In the genomic region with DNA sequence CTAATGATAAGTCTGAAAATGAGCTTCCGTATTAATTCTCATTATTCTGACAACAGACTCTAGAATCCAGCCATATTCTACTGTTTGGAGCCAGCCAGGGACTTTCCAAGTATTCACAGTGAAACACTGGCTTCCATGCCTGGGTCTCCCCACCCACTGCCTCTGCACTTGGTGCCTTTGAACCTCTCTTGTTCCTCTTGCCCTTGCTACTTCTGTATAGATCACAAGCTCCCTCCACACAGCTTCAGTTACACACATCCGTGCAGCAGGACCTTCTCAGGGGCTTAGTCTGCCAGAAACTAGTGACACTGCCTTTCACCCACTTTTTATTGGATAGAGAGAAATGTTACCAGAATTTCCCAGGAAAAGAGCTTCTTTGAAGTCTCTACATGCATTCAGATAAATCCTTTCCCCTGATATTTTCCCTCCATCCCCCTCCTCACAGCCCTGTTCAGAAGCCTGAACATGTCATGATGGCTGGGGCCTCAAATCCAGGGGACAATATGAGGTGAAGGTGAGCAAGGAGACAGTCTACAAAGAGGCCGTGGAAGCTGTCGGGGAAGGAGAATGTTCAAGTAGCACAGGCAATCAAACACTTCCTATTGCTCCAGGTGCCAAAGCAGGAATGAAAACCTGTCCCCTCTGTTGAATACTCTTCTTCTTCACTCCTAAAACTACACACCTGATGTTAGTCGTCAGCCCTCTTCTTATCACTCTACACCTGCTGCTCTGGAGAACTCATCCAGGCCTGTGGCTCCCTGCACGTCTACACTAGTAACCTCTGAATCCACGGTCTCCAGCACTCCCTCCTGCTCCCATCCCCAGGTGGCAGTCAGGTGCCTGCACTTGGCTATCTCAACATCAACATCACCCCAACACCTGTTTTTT, we compare ENCODE assay signal across 9 cellular contexts. TPM values are rescaled to one million over a fixed set of nuclear protein-coding genes. Genes with fewer than 3 reads are reported as not detected.
DNase-seq lines count a peak whose midpoint lies in the region; ATAC-seq, FAIRE-seq and TF ChIP-seq lines count a peak whose summit lies in the region.
"Had no signal": no experiment of that assay in that cellular context is flagged by ENCODE, and none has a peak within 500 bp of the region (broad histone marks: within the 10 kb centered on the region; RNA-seq: fewer than 3 reads in every experiment).

No MANE protein-coding gene starts in this region.

- peak overlapping the region; percentile 53 for H3K27ac Mint-ChIP-seq in activated T-helper 2 cell treated with anti-CD3 and anti-CD28 coated beads, Interferon-gamma antibody, Interleukin-2, Interleukin-4, amounts not matched to agents 10 μg/mL and 5 μg/mL and 100 μg/mL, durations not matched to agents 14 hours and 24 hours and 36 hours
- H3K27ac Mint-ChIP-seq in osteocyte (ENCODE audit: unreplicated experiment) = no peak overlapping the region

- no peaks in the 10 kb centered on the region for H4K20me1 ChIP-seq in MM.1S (ENCODE audit: insufficient read depth, low read length)

- POLR2A ChIA-PET in A549 (lab: Yijun Ruan, JAX) = no interaction called here

- H3K4me1 ChIP-seq in A549 (no peaks in the 10 kb centered on the region), lower lobe of right lung (peaks cover 19% of the 10 kb centered on the region), MM.1S (ENCODE audit: low read length) (peaks cover 21% of the 10 kb centered on the region)

- no peak overlapping the region for H3K4me2 ChIP-seq in A549
- H3K4me2 ChIP-seq in MM.1S (ENCODE audit: low read depth, low read length) = no peak overlapping the region

- H3K36me3 ChIP-seq in lower lobe of right lung (no peaks in the 10 kb centered on the region), MM.1S (replicated peaks; ENCODE audit: insufficient read depth, low read length) (no peaks in the 10 kb centered on the region)

- no peaks in the 10 kb centered on the region for H3K9me2 ChIP-seq in MM.1S (replicated peaks; ENCODE audit: insufficient read depth, low read length)

- H3F3A ChIP-seq in MM.1S (ENCODE audit: insufficient read depth, low read length) = peaks cover 12% of the 10 kb centered on the region

- H3K4me3 ChIP-seq in A549 (no peak overlapping the region), lower lobe of right lung (no peak overlapping the region), MM.1S (ENCODE audit: low read length) (no peak overlapping the region)

- TF ChIP-seq CTCF in A549 (IDR thresholded peaks at IDR 0.05) (no peak), lower lobe of right lung (IDR thresholded peaks at IDR 0.05) (no peak), MM.1S (IDR thresholded peaks at IDR 0.05; ENCODE audit: low read length) (no peak), osteocyte (IDR thresholded peaks at IDR 0.05) (no peak)

- no peaks in the 10 kb centered on the region for H3K27me3 ChIP-seq in lower lobe of right lung (ENCODE audit: low read depth)
- no peaks in the 10 kb centered on the region for H3K27me3 ChIP-seq in MM.1S (replicated peaks; ENCODE audit: insufficient read depth, low read length)

- 31% methylated on average over 7 of the region's 7 CpGs for WGBS in A549 (ENCODE audit: missing lambda C conversion rate)

- TF ChIP-seq POLR2A in A549 (IDR thresholded peaks at IDR 0.05; ENCODE audit: low read length) = no peak

- FAIRE-seq in A549 (lab: Jason Lieb, UNC) = no peak
- FAIRE-seq: G401.6 had no signal

- no peak overlapping the region for H3K4me3 Mint-ChIP-seq in activated T-helper 2 cell treated with anti-CD3 and anti-CD28 coated beads, Interferon-gamma antibody, Interleukin-2, Interleukin-4, amounts not matched to agents 10 μg/mL and 5 μg/mL and 100 μg/mL, durations not matched to agents 14 hours and 24 hours and 36 hours (ENCODE audit: low read depth)
- no peak overlapping the region for H3K4me3 Mint-ChIP-seq in osteocyte (ENCODE audit: unreplicated experiment)

- DNase-seq in A549 (ENCODE audit: low read depth in 1 of 2, low spot score in 1 of 2) (no peak), lower lobe of right lung (peak; percentile 72), MM.1S (no peak), osteocyte (ENCODE audit: extremely low spot score, unreplicated experiment) (no peak)
- DNase-seq in activated T-helper 2 cell treated with anti-CD3 and anti-CD28 coated beads, Interferon-gamma antibody, Interleukin-2, Interleukin-4, amounts not matched to agents 10 μg/mL and 5 μg/mL and 100 μg/mL, durations not matched to agents 14 hours and 24 hours and 36 hours (ENCODE audit: low spot score) = no peak
- DNase-seq in central memory CD4-positive, alpha-beta T cell = no peak

- H3K27ac ChIP-seq in A549 (no peak overlapping the region), lower lobe of right lung (peak overlapping the region; percentile 90), MM.1S (ENCODE audit: low read length) (no peak overlapping the region)

- H3K9ac ChIP-seq in MM.1S (ENCODE audit: low read length) = no peak overlapping the region

- peaks cover 33% of the 10 kb centered on the region for H3K27me3 Mint-ChIP-seq in activated T-helper 2 cell treated with anti-CD3 and anti-CD28 coated beads, Interferon-gamma antibody, Interleukin-2, Interleukin-4, amounts not matched to agents 10 μg/mL and 5 μg/mL and 100 μg/mL, durations not matched to agents 14 hours and 24 hours and 36 hours (ENCODE audit: low read depth)
- peaks cover 86% of the 10 kb centered on the region for H3K27me3 Mint-ChIP-seq in osteocyte (ENCODE audit: unreplicated experiment)

- no peak for TF ChIP-seq RAD21 in A549 (conservative IDR thresholded peaks at IDR 0.05 in 1 of 2, IDR thresholded peaks at IDR 0.05 in 1 of 2)

- CTCF ChIA-PET in A549 (lab: Yijun Ruan, JAX) = interaction anchor here (0.6 to 2.0 kb wide), 4 partner anchors 14 to 230 kb away, joined by 3 to 5 read pairs (median 4); no protein-coding TSS in a partner anchor

- H2AFZ ChIP-seq in MM.1S (ENCODE audit: low read length) = no peak overlapping the region

- ATAC-seq in A549 = peak; percentile 45 to 59; a peak in 2 of 6 replicates
- peak; percentile 74 for ATAC-seq in GM18909 (IDR thresholded peaks at IDR 0.05; ENCODE audit: poor library complexity, unreplicated experiment)
- ATAC-seq in HG03066 (IDR thresholded peaks at IDR 0.05; ENCODE audit: low read depth, unreplicated experiment) = peak; percentile 53
- ATAC-seq in lower lobe of right lung = peak; percentile 98

- peaks cover 1% of the 10 kb centered on the region for H3K9me3 Mint-ChIP-seq in activated T-helper 2 cell treated with anti-CD3 and anti-CD28 coated beads, Interferon-gamma antibody, Interleukin-2, Interleukin-4, amounts not matched to agents 10 μg/mL and 5 μg/mL and 100 μg/mL, durations not matched to agents 14 hours and 24 hours and 36 hours
- no peaks in the 10 kb centered on the region for H3K9me3 Mint-ChIP-seq in osteocyte (ENCODE audit: unreplicated experiment)

- H3K9me3 ChIP-seq in A549 (no peaks in the 10 kb centered on the region), lower lobe of right lung (no peaks in the 10 kb centered on the region), MM.1S (replicated peaks; ENCODE audit: insufficient read depth, low read length) (no peaks in the 10 kb centered on the region)

- peaks cover 29% of the 10 kb centered on the region for H3K4me1 Mint-ChIP-seq in activated T-helper 2 cell treated with anti-CD3 and anti-CD28 coated beads, Interferon-gamma antibody, Interleukin-2, Interleukin-4, amounts not matched to agents 10 μg/mL and 5 μg/mL and 100 μg/mL, durations not matched to agents 14 hours and 24 hours and 36 hours (ENCODE audit: low read depth)
- H3K4me1 Mint-ChIP-seq in osteocyte (ENCODE audit: unreplicated experiment) = no peaks in the 10 kb centered on the region

- H3K79me2 ChIP-seq in MM.1S (ENCODE audit: low read length) = no peaks in the 10 kb centered on the region

- intact Hi-C loops in activated T-helper 2 cell treated with anti-CD3 and anti-CD28 coated beads, Interferon-gamma antibody, Interleukin-2, Interleukin-4, amounts not matched to agents 10 μg/mL and 5 μg/mL and 100 μg/mL, durations not matched to agents 14 hours and 24 hours and 36 hours (cut with micrococcal nuclease) = no loop called here
- intact Hi-C loops in lower lobe of right lung (cut with DNase I) = no loop called here

- no peak for TF ChIP-seq EP300 in A549 (IDR thresholded peaks at IDR 0.05)

- H3K36me3 Mint-ChIP-seq in activated T-helper 2 cell treated with anti-CD3 and anti-CD28 coated beads, Interferon-gamma antibody, Interleukin-2, Interleukin-4, amounts not matched to agents 10 μg/mL and 5 μg/mL and 100 μg/mL, durations not matched to agents 14 hours and 24 hours and 36 hours (ENCODE audit: low read depth) = no peaks in the 10 kb centered on the region
- H3K36me3 Mint-ChIP-seq in osteocyte (ENCODE audit: unreplicated experiment) = no peaks in the 10 kb centered on the region

RNA-seq across cellular contexts. Expression of gene HLA-DOA, which starts 20.1 kb away (rescaled TPM):
- polyA plus RNA-seq in A549 (2011; rRNA removed) (0.25 and 0.27 TPM in 2 replicates), A549 (2017; fragmentation: RNase III; extraction: RNeasy Plus Mini Kit Qiagen cat#74134 plus additional on column Dnase treatment) (0.03 TPM in 1 of 3 replicates, not detected in the others)
- 0.03 TPM in 1 of 2 replicates, not detected in the other for polyA plus RNA-seq in A549 (2012; cell fraction: cytosol; rRNA removed)
- polyA plus RNA-seq in A549 (2012; cell fraction: nucleus; rRNA removed) = 0.20 TPM in 1 of 2 replicates, not detected in the other
- polyA minus RNA-seq in A549 (2011; rRNA and poly(A)+ RNA removed) = 0.10 and 0.12 TPM in 2 replicates
- total RNA-seq in activated T-helper 2 cell treated with anti-CD3 and anti-CD28 coated beads, Interferon-gamma antibody, Interleukin-2, Interleukin-4, amounts not matched to agents 10 μg/mL and 5 μg/mL and 100 μg/mL, durations not matched to agents 14 hours and 24 hours and 36 hours = 0.28 and 0.37 TPM in 2 replicates
- total RNA-seq in lower lobe of right lung (31.2 TPM), osteocyte (not detected in 2 replicates)

RNA-seq across cellular contexts. Expression of gene HLA-DPA1, which starts 43.9 kb away (rescaled TPM):
- polyA plus RNA-seq in A549 (2011; rRNA removed) (not detected in 2 replicates), A549 (2017; fragmentation: RNase III; extraction: RNeasy Plus Mini Kit Qiagen cat#74134 plus additional on column Dnase treatment) (0.09 TPM in 1 of 3 replicates, not detected in the others)
- 0.01 and 0.07 TPM in 2 replicates for polyA plus RNA-seq in A549 (2012; cell fraction: cytosol; rRNA removed)
- not detected in 2 replicates for polyA plus RNA-seq in A549 (2012; cell fraction: nucleus; rRNA removed)
- polyA minus RNA-seq in A549 (2011; rRNA and poly(A)+ RNA removed) = not detected in 2 replicates
- total RNA-seq in activated T-helper 2 cell treated with anti-CD3 and anti-CD28 coated beads, Interferon-gamma antibody, Interleukin-2, Interleukin-4, amounts not matched to agents 10 μg/mL and 5 μg/mL and 100 μg/mL, durations not matched to agents 14 hours and 24 hours and 36 hours = 57.1 and 58.9 TPM in 2 replicates
- total RNA-seq in lower lobe of right lung (600 TPM), osteocyte (1.8 and 2.0 TPM in 2 replicates)

RNA-seq across cellular contexts. Expression of gene HLA-DPB1, which starts 46.2 kb away (rescaled TPM):
- polyA plus RNA-seq in A549 (2011; rRNA removed) (not detected in 2 replicates), A549 (2017; fragmentation: RNase III; extraction: RNeasy Plus Mini Kit Qiagen cat#74134 plus additional on column Dnase treatment) (not detected in 3 replicates)
- not detected in 2 replicates for polyA plus RNA-seq in A549 (2012; cell fraction: cytosol; rRNA removed)
- polyA plus RNA-seq in A549 (2012; cell fraction: nucleus; rRNA removed) = not detected in 2 replicates
- not detected in 2 replicates for polyA minus RNA-seq in A549 (2011; rRNA and poly(A)+ RNA removed)
- total RNA-seq in activated T-helper 2 cell treated with anti-CD3 and anti-CD28 coated beads, Interferon-gamma antibody, Interleukin-2, Interleukin-4, amounts not matched to agents 10 μg/mL and 5 μg/mL and 100 μg/mL, durations not matched to agents 14 hours and 24 hours and 36 hours = 11.8 and 12.6 TPM in 2 replicates
- total RNA-seq in lower lobe of right lung (483 TPM), osteocyte (4.7 and 5.5 TPM in 2 replicates)

Comparison
In these comparisons a context has a peak if more than half of its experiments do, and no peak if none do; other contexts are left out.
1. RNA of gene HLA-DOA, which starts 20.1 kb away (total RNA-seq): 31.2 TPM in lower lobe of right lung (single experiment); 0.28 to 0.37 TPM in activated T-helper 2 cell treated with anti-CD3 and anti-CD28 coated beads, Interferon-gamma antibody, Interleukin-2, Interleukin-4, amounts not matched to agents 10 μg/mL and 5 μg/mL and 100 μg/mL, durations not matched to agents 14 hours and 24 hours and 36 hours and not detected in osteocyte; every median in the first group is over 10 times any median in the second.
2. RNA of gene HLA-DPA1, which starts 43.9 kb away (total RNA-seq): 600 TPM in lower lobe of right lung (single experiment) and 57.1 to 58.9 TPM in activated T-helper 2 cell treated with anti-CD3 and anti-CD28 coated beads, Interferon-gamma antibody, Interleukin-2, Interleukin-4, amounts not matched to agents 10 μg/mL and 5 μg/mL and 100 μg/mL, durations not matched to agents 14 hours and 24 hours and 36 hours; 1.8 to 2.0 TPM in osteocyte; every median in the first group is over 10 times any median in the second.
3. RNA of gene HLA-DPB1, which starts 46.2 kb away (total RNA-seq): 483 TPM in lower lobe of right lung (single experiment); 11.8 to 12.6 TPM in activated T-helper 2 cell treated with anti-CD3 and anti-CD28 coated beads, Interferon-gamma antibody, Interleukin-2, Interleukin-4, amounts not matched to agents 10 μg/mL and 5 μg/mL and 100 μg/mL, durations not matched to agents 14 hours and 24 hours and 36 hours and 4.7 to 5.5 TPM in osteocyte; every median in the first group is over 10 times any median in the second.
4. Peak in every context shown above with its lines, with median percentiles within 50 percentile points of each other: ATAC-seq.